Comparison of ENCODE assay signal across 1 cellular context in genomic region chr12:108629156-108629555, GRCh38.
TF ChIP-seq lines count a peak whose summit lies in the region.

No MANE protein-coding gene starts in this region.

TF ChIP-seq in H1, 55 proteins besides CTCF, POLR2A, EP300 and RAD21:
- no peak for TF ChIP-seq SIRT6 (IDR thresholded peaks at IDR 0.05; ENCODE audit: low read length)
- no peak for TF ChIP-seq NANOG (IDR thresholded peaks at IDR 0.05; ENCODE audit: insufficient read depth, low read depth, low read length, poor library complexity, severe bottlenecking)
- no peak for TF ChIP-seq CHD2 (IDR thresholded peaks at IDR 0.05; ENCODE audit: low read length)
